14 cellular contexts compared by ENCODE assay signal in the genomic region with DNA sequence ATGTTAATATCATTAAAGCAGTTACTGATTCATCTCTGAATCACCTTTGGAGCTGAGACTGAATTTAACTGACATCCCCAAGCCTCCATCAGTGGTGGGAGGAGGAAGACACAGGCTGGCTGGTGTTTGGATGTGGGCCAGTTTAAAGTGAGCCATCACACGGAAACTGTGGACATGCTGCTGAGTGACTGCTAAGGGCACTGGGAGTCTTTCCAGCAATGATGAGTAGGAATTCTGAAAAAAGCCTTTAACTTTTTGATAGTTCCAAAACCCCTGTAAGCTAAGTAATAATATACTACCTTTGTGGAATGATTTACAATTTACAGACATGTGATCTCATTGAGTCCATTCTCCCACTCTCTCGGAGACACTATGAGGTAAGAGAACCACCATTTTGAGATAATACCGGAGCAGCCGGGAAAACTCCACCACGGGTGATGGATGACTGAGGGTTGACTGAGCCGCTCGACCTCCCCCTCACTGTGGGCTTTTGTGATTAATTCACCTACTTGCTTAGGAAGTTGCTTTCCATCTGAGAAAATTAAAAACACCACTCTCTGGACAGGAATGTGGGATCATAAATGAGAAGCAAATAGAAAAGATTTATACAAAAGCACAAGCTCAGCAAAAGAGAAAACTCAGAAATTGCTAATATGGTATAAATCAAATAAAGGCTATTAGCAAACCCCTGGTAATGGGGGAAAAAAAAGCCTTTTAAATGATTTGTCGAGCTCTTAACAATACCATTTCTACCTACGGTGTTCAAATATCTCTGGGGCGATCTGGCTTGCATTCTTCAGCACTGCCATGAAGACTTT.
DNase-seq lines count a peak whose midpoint lies in the region; ATAC-seq and TF ChIP-seq lines count a peak whose summit lies in the region.
"Had no signal": no experiment of that assay in that cellular context is flagged by ENCODE, and none has a peak within 500 bp of the region (broad histone marks: within the 10 kb centered on the region; RNA-seq: fewer than 3 reads in every experiment).

No MANE protein-coding gene starts in this region.

- H3K4me1 ChIP-seq in sigmoid colon, result no peaks in the 10 kb centered on the region

- CTCF ChIA-PET in RWPE1 (lab: Yijun Ruan, JAX), result interaction anchor here (0.5 to 1.1 kb wide), 6 partner anchors 12 to 949 kb away, joined by 3 to 6 read pairs (median 3); no protein-coding TSS in a partner anchor

- no peak overlapping the region for H3K4me3 ChIP-seq in sigmoid colon

- no peak overlapping the region; the same call in 1 of the 2 replicates for H3K27ac ChIP-seq in RWPE1
- H3K27ac ChIP-seq in sigmoid colon, result no peak overlapping the region

- DNase-seq in GM04504 (ENCODE audit: low read depth) (peak; percentile 94), RWPE1 (ENCODE audit: low spot score) (peak; percentile 96), fibroblast of gingiva (ENCODE audit: low read depth) (peak; percentile 63), renal cortical epithelial cell (ENCODE audit: low read depth) (peak; percentile 96), sigmoid colon (no peak), NCI-H2029 treated with DMSO at 0.1 percent for 48 hours (lab: John Stamatoyannopoulos, UW) (no peak)
- DNase-seq: activated effector memory CD4-positive, alpha-beta T cell treated with Interleukin-2 at 50 U/mL for 16 hours; DND-41; effector CD4-positive, alpha-beta T cell; NCI-H146; posterior cingulate gyrus; trophoblast cell had no signal

- no peak for TF ChIP-seq EP300 in sigmoid colon (IDR thresholded peaks at IDR 0.05)

- TF ChIP-seq POLR2A in sigmoid colon (IDR thresholded peaks at IDR 0.05), result no peak

- POLR2A ChIA-PET in RWPE1 (lab: Yijun Ruan, JAX; ENCODE audit: low non-redundant PET), result no interaction called here

- TF ChIP-seq CTCF in RWPE1 (conservative IDR thresholded peaks at IDR 0.05; ENCODE audit: low read depth), result no peak
- no peak for TF ChIP-seq CTCF in sigmoid colon (IDR thresholded peaks at IDR 0.05)

- ATAC-seq in HG03439 (IDR thresholded peaks at IDR 0.05; ENCODE audit: unreplicated experiment), result no peak
- no peak for ATAC-seq in HG03432 (IDR thresholded peaks at IDR 0.05; ENCODE audit: unreplicated experiment)

- WGBS in sigmoid colon, 2 donors, result 80% methylated on average over 10 of the region's 10 CpGs

- no peaks in the 10 kb centered on the region for H3K27me3 ChIP-seq in sigmoid colon

- H3K9me3 ChIP-seq in sigmoid colon, result no peaks in the 10 kb centered on the region

- H3K36me3 ChIP-seq in sigmoid colon, result no peaks in the 10 kb centered on the region

- intact Hi-C loops in sigmoid colon (cut with DNase I), result no loop called here

Comparison
In these comparisons a context has a peak if more than half of its experiments do, and no peak if none do; other contexts are left out.
1. DNase-seq: peak in GM04504 (single experiment), RWPE1 (single experiment), fibroblast of gingiva (single experiment) and renal cortical epithelial cell (single experiment); none in sigmoid colon (single experiment) and NCI-H2029 treated with DMSO at 0.1 percent for 48 hours (single experiment).